Comparison of ENCODE assay signal across 34 cellular contexts in genomic region chr5:17492770-17493169, GRCh38. TPM values are rescaled to one million over a fixed set of nuclear protein-coding genes. Genes with fewer than 3 reads are reported as not detected.
"Had no signal": no experiment of that assay in that cellular context is flagged by ENCODE, and none has a peak within 500 bp of the region (broad histone marks: within the 10 kb centered on the region; RNA-seq: fewer than 3 reads in every experiment).

No MANE protein-coding gene starts in this region.

- H3K9me3 ChIP-seq: colonic mucosa, esophagus squamous epithelium, gastrocnemius medialis, lower lobe of right lung, mucosa of descending colon had no signal

- H3K27ac ChIP-seq: colonic mucosa, epithelial cell of prostate, esophagus squamous epithelium, gastrocnemius medialis, heart right ventricle, left lung, lower lobe of right lung had no signal

- H3K4me1 ChIP-seq: colonic mucosa, esophagus squamous epithelium, gastrocnemius medialis, heart right ventricle, left lung, lower lobe of right lung had no signal

- DNase-seq: colonic mucosa; cortex of kidney; effector CD8-positive, alpha-beta T cell; effector memory CD8-positive, alpha-beta T cell; endodermal cell; erythroblast; esophagus squamous epithelium; foreskin fibroblast; foreskin melanocyte; gastrocnemius medialis; glutamatergic neuron; head of caudate nucleus; heart right ventricle; hippocampal formation; left cardiac atrium; left lung; left ventricle myocardium superior; lower lobe of right lung; mesenchymal stem cell; mucosa of descending colon; naive B cell had no signal

- H3K27me3 ChIP-seq: colonic mucosa, esophagus squamous epithelium, gastrocnemius medialis, heart right ventricle, left lung had no signal

- FAIRE-seq: endometrium, islet of Langerhans, keratinocyte had no signal

- H3K36me3 ChIP-seq: colonic mucosa, esophagus squamous epithelium, gastrocnemius medialis, heart right ventricle, left lung, lower lobe of right lung had no signal

- H3K4me3 ChIP-seq: colonic mucosa, esophagus squamous epithelium, gastrocnemius medialis, heart right ventricle, left lung, lower lobe of right lung, mucosa of descending colon had no signal

RNA-seq across cellular contexts. Expression of gene TAF11L2, which starts 5.3 kb away (rescaled TPM):
- total RNA-seq: colonic mucosa, dermis microvascular lymphatic vessel endothelial cell, endodermal cell, esophagus mucosa, esophagus squamous epithelium, gastrocnemius medialis, glomerular endothelial cell, heart right ventricle, kidney epithelial cell, left cardiac atrium, left lung, left ventricle myocardium superior, lower leg skin, lower lobe of right lung, lung microvascular endothelial cell, mesenteric fat pad, mesothelial cell of epicardium, mucosa of descending colon, myocyte had no signal
- polyA plus RNA-seq: heart right ventricle, keratinocyte had no signal

RNA-seq across cellular contexts. Expression of gene TAF11L3, which starts 25.4 kb away (rescaled TPM):
- total RNA-seq: colonic mucosa, dermis microvascular lymphatic vessel endothelial cell, endodermal cell, esophagus mucosa, esophagus squamous epithelium, gastrocnemius medialis, glomerular endothelial cell, heart right ventricle, kidney epithelial cell, left cardiac atrium, left lung, left ventricle myocardium superior, lower leg skin, lower lobe of right lung, lung microvascular endothelial cell, mesenteric fat pad, mesothelial cell of epicardium, mucosa of descending colon, myocyte had no signal
- polyA plus RNA-seq: heart right ventricle, keratinocyte had no signal

RNA-seq across cellular contexts. Expression of gene TAF11L4, which starts 28.8 kb away (rescaled TPM):
- total RNA-seq: colonic mucosa, dermis microvascular lymphatic vessel endothelial cell, endodermal cell, esophagus mucosa, esophagus squamous epithelium, gastrocnemius medialis, glomerular endothelial cell, heart right ventricle, kidney epithelial cell, left cardiac atrium, left lung, left ventricle myocardium superior, lower leg skin, lower lobe of right lung, lung microvascular endothelial cell, mesenteric fat pad, mesothelial cell of epicardium, mucosa of descending colon, myocyte had no signal
- polyA plus RNA-seq: heart right ventricle, keratinocyte had no signal

RNA-seq across cellular contexts. Expression of gene TAF11L5, which starts 32.3 kb away (rescaled TPM):
- total RNA-seq: colonic mucosa, dermis microvascular lymphatic vessel endothelial cell, endodermal cell, esophagus mucosa, esophagus squamous epithelium, gastrocnemius medialis, glomerular endothelial cell, heart right ventricle, kidney epithelial cell, left cardiac atrium, left lung, left ventricle myocardium superior, lower leg skin, lower lobe of right lung, lung microvascular endothelial cell, mesenteric fat pad, mesothelial cell of epicardium, mucosa of descending colon, myocyte had no signal
- polyA plus RNA-seq: heart right ventricle, keratinocyte had no signal

RNA-seq across cellular contexts. Expression of gene TAF11L6, which starts 35.7 kb away (rescaled TPM):
- total RNA-seq: colonic mucosa, dermis microvascular lymphatic vessel endothelial cell, endodermal cell, esophagus mucosa, esophagus squamous epithelium, gastrocnemius medialis, glomerular endothelial cell, heart right ventricle, kidney epithelial cell, left cardiac atrium, left lung, left ventricle myocardium superior, lower leg skin, lower lobe of right lung, lung microvascular endothelial cell, mesenteric fat pad, mesothelial cell of epicardium, mucosa of descending colon, myocyte had no signal
- polyA plus RNA-seq: heart right ventricle, keratinocyte had no signal
